Comparison of ENCODE assay signal across 16 cellular contexts in genomic region chr12:18798445-18799139, GRCh38.
DNase-seq lines count a peak whose midpoint lies in the region; ATAC-seq, FAIRE-seq and TF ChIP-seq lines count a peak whose summit lies in the region.
"Had no signal": no experiment of that assay in that cellular context is flagged by ENCODE, and none has a peak within 500 bp of the region (broad histone marks: within the 10 kb centered on the region; RNA-seq: fewer than 3 reads in every experiment).

No MANE protein-coding gene starts in this region.

- no peaks in the 10 kb centered on the region for H3K79me1 ChIP-seq in H9 (ENCODE audit: insufficient read depth, low read depth, low read length, poor library complexity, severe bottlenecking)

- H3K9ac ChIP-seq in PC-3 (ENCODE audit: low read length) (no peak overlapping the region), HepG2 (ENCODE audit: insufficient read depth, low read depth, low read length) (no peak overlapping the region), H9 (ENCODE audit: extremely low read depth, insufficient read length, low read length) (no peak overlapping the region)

- H3K4me2 ChIP-seq in PC-3 (ENCODE audit: low read length) (no peak overlapping the region), HepG2 (ENCODE audit: low read depth, low read length) (peak overlapping the region; percentile 36), H9 (ENCODE audit: insufficient read depth, insufficient read length, low read length) (no peak overlapping the region)

- no peak overlapping the region for H2AK5ac ChIP-seq in H9 (ENCODE audit: insufficient read length, low read length)

- no peaks in the 10 kb centered on the region for H3F3A ChIP-seq in PC-3 (ENCODE audit: low read length, unreplicated experiment)

- H3K27ac Mint-ChIP-seq in H9: no peak overlapping the region

- DNase-seq in PC-3 (no peak), esophagus muscularis mucosa (ENCODE audit: extremely low spot score) (no peak), HepG2 (ENCODE audit: low spot score) (peak; percentile 55), stromal cell of bone marrow (ENCODE audit: low read depth) (peak; percentile 28), NCI-H2081 treated with DMSO at 0.1 percent for 48 hours (lab: John Stamatoyannopoulos, UW) (no peak), RKO (ENCODE audit: low spot score) (no peak), H9 (no peak)
- DNase-seq: activated CD4-positive, alpha-beta T cell treated with anti-CD3 and anti-CD28 coated beads for 48 hours; activated naive CD4-positive, alpha-beta T cell; DMS79; mesendoderm; stomach had no signal

- H4K20me1 ChIP-seq in PC-3 (ENCODE audit: low read length) (no peaks in the 10 kb centered on the region), HepG2 (ENCODE audit: insufficient read depth, low read length) (no peaks in the 10 kb centered on the region), H9 (ENCODE audit: control insufficient read depth, insufficient read depth, insufficient read length) (no peaks in the 10 kb centered on the region)

- intact Hi-C loops in PC-3 (cut with micrococcal nuclease) (no loop called here), esophagus muscularis mucosa (cut with DNase I) (no loop called here), HepG2 (cut with micrococcal nuclease; ENCODE audit: unreplicated experiment) (no loop called here)

- H3K36me3 Mint-ChIP-seq in H9 (ENCODE audit: insufficient read depth in 1 of 3, low read depth in 3 of 3): no peaks in the 10 kb centered on the region; a peak in 1 of 7 replicates

- TF ChIP-seq EP300 in esophagus muscularis mucosa (IDR thresholded peaks at IDR 0.05) (no peak), HepG2 (IDR thresholded peaks at IDR 0.05; ENCODE audit: low read depth in 2 of 2, low read length in 2 of 2) (no peak), HepG2 (CRISPR knock-in tag; IDR thresholded peaks at IDR 0.05; ENCODE audit: borderline replicate concordance) (no peak)

- H3K9me2 ChIP-seq in PC-3 (replicated peaks; ENCODE audit: low read length): no peaks in the 10 kb centered on the region

- no peak overlapping the region for H2BK5ac ChIP-seq in H9 (ENCODE audit: insufficient read length, low read length)

- CTCF ChIA-PET in PC-3 (lab: Charles Lee) (no interaction called here), HepG2 (lab: Yijun Ruan, JAX; ENCODE audit: low intra/inter-chr PET ratio, low total read pairs) (no interaction called here)

- BruUV-seq in PC-3 (replicated peaks; lab: Mats Ljungman, UMichigan) (no TSS peak), HepG2 (replicated peaks; lab: Mats Ljungman, UMichigan) (no TSS peak)

- H3K4me1 ChIP-seq in PC-3 (ENCODE audit: insufficient read depth, low read length): no peaks in the 10 kb centered on the region
- H3K4me1 ChIP-seq in esophagus muscularis mucosa: peaks cover 0 to 31% (median 22%) of the 10 kb centered on the region in 4 donors
- peaks cover 38% of the 10 kb centered on the region for H3K4me1 ChIP-seq in HepG2 (ENCODE audit: insufficient read depth, low read length)
- no peaks in the 10 kb centered on the region for H3K4me1 ChIP-seq in H9 (ENCODE audit: insufficient read depth, low read length)
- H3K4me1 ChIP-seq: foreskin keratinocyte had no signal

- H4K91ac ChIP-seq in H9 (ENCODE audit: insufficient read length, low read depth, low read length): no peak overlapping the region

- no peak overlapping the region for H4K5ac ChIP-seq in H9 (ENCODE audit: insufficient read length, low read depth, low read length)

- H3K14ac ChIP-seq in H9 (ENCODE audit: insufficient read depth, low read length): no peak overlapping the region

- H3K4me1 Mint-ChIP-seq in H9: peaks cover 9 to 13% of the 10 kb centered on the region in 2 experiments

- H3K27ac ChIP-seq in PC-3 (ENCODE audit: low read length): no peak overlapping the region
- H3K27ac ChIP-seq in esophagus muscularis mucosa (replicated peaks in 1 of 4): peak overlapping the region; percentile 63 to 77 (median 67)
- H3K27ac ChIP-seq in HepG2 (ENCODE audit: extremely low read length, insufficient read depth, low read length): no peak overlapping the region
- no peak overlapping the region for H3K27ac ChIP-seq in H9 (ENCODE audit: insufficient read length, low read depth, low read length)
- H3K27ac ChIP-seq: C4-2B, foreskin keratinocyte, neutrophil had no signal

- H4K8ac ChIP-seq in H9 (replicated peaks; ENCODE audit: insufficient read length, low read depth, low read length): no peak overlapping the region

- H3K23me2 ChIP-seq in H9 (ENCODE audit: insufficient read length, low read depth, low read length, poor library complexity, severe bottlenecking): no peaks in the 10 kb centered on the region

- H2BK15ac ChIP-seq in H9 (ENCODE audit: low read depth, low read length): no peak overlapping the region

- no peak overlapping the region for H2BK12ac ChIP-seq in H9 (ENCODE audit: insufficient read length, low read depth, low read length)

- no peak for TF ChIP-seq POLR2A in esophagus muscularis mucosa (IDR thresholded peaks at IDR 0.05; ENCODE audit: low read depth)
- TF ChIP-seq POLR2A in HepG2 (IDR thresholded peaks at IDR 0.05; ENCODE audit: insufficient read depth in 1 of 2, low read depth in 2 of 2, low read length in 2 of 2): no peak

- no peak overlapping the region for H2BK20ac ChIP-seq in H9 (ENCODE audit: low read depth, low read length, poor library complexity, severe bottlenecking)

- H3K36me3 ChIP-seq in PC-3 (ENCODE audit: low read depth, low read length) (no peaks in the 10 kb centered on the region), esophagus muscularis mucosa (no peaks in the 10 kb centered on the region), HepG2 (replicated peaks in 1 of 2; ENCODE audit: control insufficient read depth in 1 of 2, insufficient read depth in 2 of 2, low read length in 2 of 2) (no peaks in the 10 kb centered on the region)
- H3K36me3 ChIP-seq: neutrophil, stomach had no signal

- TF ChIP-seq RAD21 in HepG2 (CRISPR knock-in tag; IDR thresholded peaks at IDR 0.05): no peak

- no peak for FAIRE-seq in HepG2 (lab: Jason Lieb, UNC)
- FAIRE-seq: bronchial epithelial cell had no signal

- no peak overlapping the region for H2BK120ac ChIP-seq in H9 (ENCODE audit: low read depth, low read length, poor library complexity, severe bottlenecking)

- in situ Hi-C loops in HepG2 (cut with HindIII; ENCODE audit: extremely low pct_ligation_motif_present, low pct_unique_long_range_greater_than_20kb): no loop called here

- no peak overlapping the region for H3K4me3 ChIP-seq in PC-3 (ENCODE audit: low read length)
- peak overlapping the region in 2 of 4 donors; percentile 7 to 15 for H3K4me3 ChIP-seq in esophagus muscularis mucosa
- no peak overlapping the region for H3K4me3 ChIP-seq in HepG2 (replicated peaks in 1 of 3; ENCODE audit: insufficient read depth in 1 of 3, low read depth in 2 of 3, low read length in 3 of 3)
- H3K4me3 ChIP-seq: stomach had no signal

- H3K27me3 ChIP-seq in PC-3 (ENCODE audit: low read length) (no peaks in the 10 kb centered on the region), esophagus muscularis mucosa (no peaks in the 10 kb centered on the region), HepG2 (ENCODE audit: control insufficient read depth in 1 of 2, insufficient read depth in 2 of 2, low read length in 2 of 2) (no peaks in the 10 kb centered on the region), H9 (ENCODE audit: insufficient read depth, low read length) (no peaks in the 10 kb centered on the region)
- H3K27me3 ChIP-seq: foreskin keratinocyte, neutrophil, stomach had no signal

- no peak overlapping the region for H3K56ac ChIP-seq in H9 (ENCODE audit: insufficient read length, low read depth, low read length)

- no peak overlapping the region for H3K4ac ChIP-seq in H9 (ENCODE audit: low read depth, low read length)

- TF ChIP-seq CTCF in PC-3 (conservative IDR thresholded peaks at IDR 0.05; ENCODE audit: low read depth, low read length) (no peak), esophagus muscularis mucosa (IDR thresholded peaks at IDR 0.05) (no peak), HepG2 (CRISPR knock-in tag; IDR thresholded peaks at IDR 0.05) (no peak), H9 (conservative IDR thresholded peaks at IDR 0.05) (no peak)

- H2AFZ ChIP-seq in PC-3 (ENCODE audit: low read length) (0 out of 2 replicates have a peak overlapping the region, but pooled peaks have one; percentile 17), HepG2 (ENCODE audit: low read length) (no peak overlapping the region), H9 (ENCODE audit: low read length) (no peak overlapping the region)

- ATAC-seq in PC-3: peak; percentile 61
- ATAC-seq in HepG2: peak; percentile 71
- ATAC-seq: foreskin keratinocyte had no signal

- H3K79me2 ChIP-seq in PC-3 (ENCODE audit: low read length): no peaks in the 10 kb centered on the region
- no peaks in the 10 kb centered on the region for H3K79me2 ChIP-seq in HepG2 (ENCODE audit: insufficient read depth, low read length)
- H3K79me2 ChIP-seq in H9 (ENCODE audit: insufficient read depth, low read length): no peaks in the 10 kb centered on the region

- POLR2A ChIA-PET in PC-3 (lab: Charles Lee; ENCODE audit: unreplicated experiment) (no interaction called here), HepG2 (lab: Yijun Ruan, JAX) (no interaction called here)

- H3K18ac ChIP-seq in H9 (ENCODE audit: insufficient read length, low read depth, low read length): no peak overlapping the region

- no peaks in the 10 kb centered on the region for H3K27me3 Mint-ChIP-seq in H9 (ENCODE audit: low read depth)

- WGBS in esophagus muscularis mucosa: 26% methylated on average over 3 of the region's 3 CpGs
- WGBS in HepG2 (ENCODE audit: low lambda C conversion rate): 7% methylated on average over 3 of the region's 3 CpGs
- WGBS in H9 (ENCODE audit: extremely low coverage, insufficient read length, low lambda C conversion rate): no CpG with 5 or more reads among the region's 3 CpGs

- no peak overlapping the region for H3K4me3 Mint-ChIP-seq in H9

- no peak overlapping the region for H3T11ph ChIP-seq in H9 (ENCODE audit: low read length)

- H3K9me3 Mint-ChIP-seq in H9: no peaks in the 10 kb centered on the region; a peak in 2 of 5 replicates

- H3K9me3 ChIP-seq in PC-3 (ENCODE audit: low read length): no peaks in the 10 kb centered on the region
- no peaks in the 10 kb centered on the region for H3K9me3 ChIP-seq in esophagus muscularis mucosa
- H3K9me3 ChIP-seq in HepG2 (ENCODE audit: low read length): no peaks in the 10 kb centered on the region
- H3K9me3 ChIP-seq in H9 (ENCODE audit: control insufficient read depth, low read depth, low read length): no peaks in the 10 kb centered on the region
- H3K9me3 ChIP-seq: neutrophil, stomach had no signal

- H3K23ac ChIP-seq in H9 (ENCODE audit: insufficient read length, low read depth, low read length): no peak overlapping the region

Comparison
In these comparisons a context has a peak if more than half of its experiments do, and no peak if none do; other contexts are left out.
1. DNase-seq: peak in HepG2 (single experiment) and stromal cell of bone marrow (single experiment); none in PC-3 (single experiment), esophagus muscularis mucosa (single experiment), NCI-H2081 treated with DMSO at 0.1 percent for 48 hours (single experiment), RKO (single experiment) and H9 (single experiment).
2. H3K27ac ChIP-seq: peak in esophagus muscularis mucosa (4 of 4); none in PC-3 (single experiment), HepG2 (single experiment) and H9 (single experiment).